ENCODE assay signal across 8 cellular contexts in the genomic region with DNA sequence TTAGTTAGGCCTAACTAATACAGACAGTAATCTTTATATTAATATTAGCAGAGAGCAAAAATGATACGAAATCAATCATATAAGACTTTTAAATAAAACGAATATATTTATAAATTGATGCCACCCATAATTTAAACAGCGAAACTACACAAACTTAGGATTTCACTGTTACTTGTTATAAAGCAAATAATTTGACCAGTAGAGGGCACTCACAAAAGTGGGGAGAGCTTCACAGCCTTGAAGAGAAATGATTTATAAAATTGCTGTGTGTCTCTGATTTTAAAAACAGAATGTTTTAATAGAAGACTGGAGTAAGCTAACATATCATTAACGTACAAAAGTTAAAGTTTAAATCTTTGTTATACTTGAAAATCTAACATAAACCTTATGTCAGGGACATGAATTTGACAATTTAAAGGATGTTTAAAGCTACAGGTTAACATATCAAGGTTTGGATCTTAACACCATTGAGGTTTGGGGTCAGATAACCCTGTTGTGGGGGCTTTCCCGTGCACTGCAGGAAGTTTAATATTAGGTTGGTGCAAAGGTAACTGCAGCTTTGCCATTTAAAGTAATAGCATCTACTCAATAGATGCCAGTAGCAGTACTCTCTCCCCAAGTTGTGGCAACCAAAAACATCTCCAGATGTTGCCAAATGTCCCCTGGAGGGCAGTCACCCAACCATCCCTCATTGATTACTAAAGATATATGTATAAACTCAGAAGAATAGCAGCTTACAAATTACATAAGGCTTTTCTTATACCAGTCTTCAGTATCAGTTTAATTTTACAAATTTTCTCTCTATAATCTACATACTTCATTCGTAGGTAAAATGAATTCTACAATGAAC. TPM values are rescaled to one million over a fixed set of nuclear protein-coding genes. Genes with fewer than 3 reads are reported as not detected.
DNase-seq lines count a peak whose midpoint lies in the region; ATAC-seq, FAIRE-seq and TF ChIP-seq lines count a peak whose summit lies in the region.

No MANE protein-coding gene starts in this region.

- CTCF ChIA-PET in A549 (lab: Yijun Ruan, JAX) (interaction anchor here (0.6 to 1.9 kb wide), 24 partner anchors 8 to 226 kb away, joined by 3 to 7 read pairs (median 4); a partner anchor contains a TSS), RWPE1 (lab: Yijun Ruan, JAX) (interaction anchor here (0.5 to 1.1 kb wide), 8 partner anchors 20 to 1256 kb away, joined by 3 read pairs; a partner anchor contains a TSS), endothelial cell of umbilical vein (lab: Charles Lee) (interaction anchor here (0.6 to 2.9 kb wide), 34 partner anchors 9 to 791 kb away, joined by 3 to 28 read pairs (median 4); a partner anchor contains a TSS)

- H3K9me3 ChIP-seq in A549 (no peaks in the 10 kb centered on the region), endothelial cell of umbilical vein (replicated peaks; ENCODE audit: control insufficient read depth, insufficient read depth, low read length) (no peaks in the 10 kb centered on the region), neural cell (ENCODE audit: low read length) (no peaks in the 10 kb centered on the region)

- H3K4me3 ChIP-seq in A549 = no peak overlapping the region
- H3K4me3 ChIP-seq in endothelial cell of umbilical vein (replicated peaks in 1 of 3; ENCODE audit: insufficient read depth in 1 of 3, low read depth in 1 of 3, low read length in 3 of 3) = no peak overlapping the region
- H3K4me3 ChIP-seq in neural cell (ENCODE audit: low read length) = no peak overlapping the region

- H3K27me3 ChIP-seq in endothelial cell of umbilical vein (ENCODE audit: control insufficient read depth in 2 of 2, insufficient read depth in 2 of 2, low read length in 2 of 2) = no peaks in the 10 kb centered on the region
- no peaks in the 10 kb centered on the region for H3K27me3 ChIP-seq in neural cell (ENCODE audit: insufficient read depth, low read depth, low read length)

- H2AFZ ChIP-seq in endothelial cell of umbilical vein (ENCODE audit: low read depth, low read length) (no peak overlapping the region), neural cell (ENCODE audit: low read depth, low read length) (no peak overlapping the region)

- 29% methylated on average over 6 of the region's 6 CpGs for WGBS in A549 (ENCODE audit: missing lambda C conversion rate)

- H3K36me3 ChIP-seq in endothelial cell of umbilical vein (ENCODE audit: control insufficient read depth in 2 of 2, extremely low read depth in 1 of 2, insufficient read depth in 2 of 2, low read length in 2 of 2) (peaks cover 0 to 5% of the 10 kb centered on the region in 2 experiments), neural cell (ENCODE audit: insufficient read depth, low read length) (no peaks in the 10 kb centered on the region)

- ATAC-seq in A549 (peak; percentile 64 to 84; a peak in 3 of 6 replicates), HG03108 (IDR thresholded peaks at IDR 0.05; ENCODE audit: unreplicated experiment) (peak; percentile 68)

- no peak for TF ChIP-seq POLR2A in A549 (IDR thresholded peaks at IDR 0.05; ENCODE audit: low read length)
- TF ChIP-seq POLR2A in endothelial cell of umbilical vein (IDR thresholded peaks at IDR 0.05; ENCODE audit: low read depth, low read length) = no peak

- DNase-seq in A549 (ENCODE audit: low read depth in 1 of 2, low spot score in 1 of 2) = peak in 1 of 2 experiments; percentile 64
- peak; percentile 10 for DNase-seq in Daoy (ENCODE audit: low read depth)
- no peak for DNase-seq in RWPE1 (ENCODE audit: low spot score)
- DNase-seq in endothelial cell of umbilical vein (ENCODE audit: low read depth, low spot score) = peak; percentile 55
- DNase-seq in NCI-H226 = no peak
- no peak for DNase-seq in stimulated activated CD4-positive, alpha-beta T cell treated with anti-CD3 and anti-CD28 coated beads, Interleukin-4, amount 100 ng/mL, for 24 hours

- peak; percentile 65 for FAIRE-seq in A549 (lab: Jason Lieb, UNC)
- no peak for FAIRE-seq in endothelial cell of umbilical vein (lab: Jason Lieb, UNC)

- H3K79me2 ChIP-seq in endothelial cell of umbilical vein (ENCODE audit: control insufficient read depth, insufficient read depth, low read length) = peaks cover 21% of the 10 kb centered on the region
- peaks cover 10% of the 10 kb centered on the region for H3K79me2 ChIP-seq in neural cell (replicated peaks; ENCODE audit: insufficient read depth, low read length)

- no peaks in the 10 kb centered on the region for H3F3A ChIP-seq in neural cell (ENCODE audit: insufficient read depth, low read length, poor library complexity, severe bottlenecking)

- no peaks in the 10 kb centered on the region for H3K9me2 ChIP-seq in neural cell (ENCODE audit: insufficient read depth, low read length)

- TF ChIP-seq EP300 in A549 (IDR thresholded peaks at IDR 0.05) (no peak), neural cell (conservative IDR thresholded peaks at IDR 0.05; ENCODE audit: poor library complexity, severe bottlenecking) (no peak)

- peak overlapping the region in 1 of 2 experiments; percentile 50; a peak in 1 of 6 replicates for H3K27ac ChIP-seq in A549
- no peak overlapping the region for H3K27ac ChIP-seq in RWPE1
- H3K27ac ChIP-seq in endothelial cell of umbilical vein (ENCODE audit: insufficient read depth, low read depth, low read length) = no peak overlapping the region
- no peak overlapping the region for H3K27ac ChIP-seq in neural cell (ENCODE audit: low read length)

- H3K9ac ChIP-seq in endothelial cell of umbilical vein (replicated peaks; ENCODE audit: extremely low read depth, insufficient read depth, low read length) = no peak overlapping the region
- H3K9ac ChIP-seq in neural cell (ENCODE audit: low read length) = no peak overlapping the region

- H4K20me1 ChIP-seq in endothelial cell of umbilical vein (replicated peaks; ENCODE audit: control insufficient read depth, extremely low read depth, insufficient read depth, low read length) (no peaks in the 10 kb centered on the region), neural cell (ENCODE audit: insufficient read depth) (peaks cover 3% of the 10 kb centered on the region)

- BruUV-seq in endothelial cell of umbilical vein (replicated peaks; lab: Mats Ljungman, UMichigan) = no TSS peak

- POLR2A ChIA-PET in A549 (lab: Yijun Ruan, JAX) = interaction anchor here (1.2 to 2.0 kb wide), 2 partner anchors 9 to 46 kb away, joined by 4 to 12 read pairs; a partner anchor contains a TSS
- POLR2A ChIA-PET in RWPE1 (lab: Yijun Ruan, JAX; ENCODE audit: low non-redundant PET) = interaction anchor here (0.6 kb wide), 1 partner anchor 92 kb away, joined by 6 read pairs; no protein-coding TSS in a partner anchor
- POLR2A ChIA-PET in endothelial cell of umbilical vein (lab: Charles Lee) = interaction anchor here (1.8 kb wide), 1 partner anchor 146 kb away, joined by 5 read pairs; no protein-coding TSS in a partner anchor

- TF ChIP-seq CTCF in A549 (IDR thresholded peaks at IDR 0.05) (peak; percentile 77), RWPE1 (conservative IDR thresholded peaks at IDR 0.05; ENCODE audit: low read depth) (peak; percentile 57), endothelial cell of umbilical vein (IDR thresholded peaks at IDR 0.05; ENCODE audit: extremely low read depth in 1 of 2, insufficient read depth in 1 of 2, low read depth in 1 of 2, low read length in 2 of 2) (peak; percentile 29 to 33), neural cell (IDR thresholded peaks at IDR 0.05; ENCODE audit: poor library complexity, severe bottlenecking) (peak; percentile 69)

- dilution Hi-C loops in endothelial cell of umbilical vein (cut with MboI; ENCODE audit: extremely low pct_ligation_motif_present, low sequenced_read_pairs) = no loop called here

- TF ChIP-seq RAD21 in A549 (conservative IDR thresholded peaks at IDR 0.05 in 1 of 2, IDR thresholded peaks at IDR 0.05 in 1 of 2) (peak; percentile 53 to 67), neural cell (conservative IDR thresholded peaks at IDR 0.05) (peak; percentile 65)

- no peaks in the 10 kb centered on the region for H3K9me1 ChIP-seq in endothelial cell of umbilical vein (replicated peaks; ENCODE audit: control insufficient read depth, extremely low read depth, insufficient read depth, low read length)

- no peak overlapping the region; the same call in 2 of the 3 replicates for H3K4me2 ChIP-seq in A549
- H3K4me2 ChIP-seq in endothelial cell of umbilical vein (ENCODE audit: insufficient read depth, low read length) = no peak overlapping the region
- no peak overlapping the region for H3K4me2 ChIP-seq in neural cell (ENCODE audit: low read length)

- peaks cover 34% of the 10 kb centered on the region for H3K4me1 ChIP-seq in A549
- H3K4me1 ChIP-seq in endothelial cell of umbilical vein (ENCODE audit: control insufficient read depth, extremely low read depth, insufficient read depth, low read length) = no peaks in the 10 kb centered on the region

- intact Hi-C loops in endothelial cell of umbilical vein (cut with micrococcal nuclease) = loop anchor here (10.0 kb wide), 1 partner anchor 313 kb away; a partner anchor contains a TSS

RNA-seq across cellular contexts. Expression of a gene that starts 9.3 kb away (rescaled TPM):
- polyA plus RNA-seq in A549 (2011; rRNA removed) = 29.2 and 38.4 TPM in 2 replicates
- 7.3 and 8.8 TPM in 2 replicates for polyA plus RNA-seq in A549 (2012; cell fraction: cytosol; rRNA removed)
- 3.2 and 6.5 TPM in 2 replicates for polyA plus RNA-seq in A549 (2012; cell fraction: nucleus; rRNA removed)
- polyA plus RNA-seq in A549 (2017; fragmentation: RNase III; extraction: RNeasy Plus Mini Kit Qiagen cat#74134 plus additional on column Dnase treatment) = 16.4 to 17.4 TPM (median 16.5 TPM) in 3 replicates
- polyA minus RNA-seq in A549 (2011; rRNA and poly(A)+ RNA removed) = 11.8 and 13.9 TPM in 2 replicates
- 13.3 and 14.3 TPM in 2 replicates for total RNA-seq in Daoy (2014; rRNA removed; shearing (Covaris generic))
- total RNA-seq in endothelial cell of umbilical vein = 22.8 and 25.3 TPM in 2 replicates
- 7.3 and 9.1 TPM in 2 replicates for polyA plus RNA-seq in endothelial cell of umbilical vein
- 8.5 and 9.3 TPM in 2 replicates for polyA plus RNA-seq in endothelial cell of umbilical vein (2011; cell fraction: cytosol; rRNA removed)
- 6.7 and 9.8 TPM in 2 replicates for polyA plus RNA-seq in endothelial cell of umbilical vein (2011; cell fraction: nucleus; rRNA removed)
- polyA plus RNA-seq in endothelial cell of umbilical vein (2012) = 14.4 and 15.9 TPM in 2 replicates
- 11.7 and 12.5 TPM in 2 replicates for polyA minus RNA-seq in endothelial cell of umbilical vein
- polyA minus RNA-seq in endothelial cell of umbilical vein (2011; cell fraction: cytosol; rRNA and poly(A)+ RNA removed) = 8.6 TPM
- polyA minus RNA-seq in endothelial cell of umbilical vein (2011; cell fraction: nucleus; rRNA and poly(A)+ RNA removed) = 10.0 and 14.7 TPM in 2 replicates
- 34.7 and 35.1 TPM in 2 replicates for polyA plus RNA-seq in neural cell
- polyA minus RNA-seq in neural cell = 50.4 and 59.6 TPM in 2 replicates

RNA-seq across cellular contexts. Expression of a gene that starts 46.4 kb away (rescaled TPM):
- polyA plus RNA-seq in A549 (2011; rRNA removed) (19.3 and 23.6 TPM in 2 replicates), A549 (2017; fragmentation: RNase III; extraction: RNeasy Plus Mini Kit Qiagen cat#74134 plus additional on column Dnase treatment) (11.5 to 13.3 TPM (median 12.3 TPM) in 3 replicates), endothelial cell of umbilical vein (4.2 and 6.9 TPM in 2 replicates), neural cell (81.8 and 85.0 TPM in 2 replicates)
- polyA plus RNA-seq in A549 (2012; cell fraction: cytosol; rRNA removed) = 4.3 and 4.9 TPM in 2 replicates
- 1.2 and 2.4 TPM in 2 replicates for polyA plus RNA-seq in A549 (2012; cell fraction: nucleus; rRNA removed)
- 4.6 and 6.1 TPM in 2 replicates for polyA minus RNA-seq in A549 (2011; rRNA and poly(A)+ RNA removed)
- total RNA-seq in Daoy (2014; rRNA removed; shearing (Covaris generic)) = 43.2 and 46.7 TPM in 2 replicates
- total RNA-seq in endothelial cell of umbilical vein = 8.1 and 10.6 TPM in 2 replicates
- polyA plus RNA-seq in endothelial cell of umbilical vein (2011; cell fraction: cytosol; rRNA removed) = 11.7 and 13.8 TPM in 2 replicates
- polyA plus RNA-seq in endothelial cell of umbilical vein (2011; cell fraction: nucleus; rRNA removed) = 6.6 and 7.3 TPM in 2 replicates
- polyA plus RNA-seq in endothelial cell of umbilical vein (2012) = 6.7 and 14.0 TPM in 2 replicates
- polyA minus RNA-seq in endothelial cell of umbilical vein (1.5 and 3.2 TPM in 2 replicates), neural cell (52.6 and 78.4 TPM in 2 replicates)
- polyA minus RNA-seq in endothelial cell of umbilical vein (2011; cell fraction: cytosol; rRNA and poly(A)+ RNA removed) = 5.5 TPM
- 6.7 and 12.9 TPM in 2 replicates for polyA minus RNA-seq in endothelial cell of umbilical vein (2011; cell fraction: nucleus; rRNA and poly(A)+ RNA removed)

RNA-seq across cellular contexts. Expression of a gene that starts 46.4 kb away (rescaled TPM):
- polyA plus RNA-seq in A549 (2011; rRNA removed) (0.40 and 0.43 TPM in 2 replicates), A549 (2017; fragmentation: RNase III; extraction: RNeasy Plus Mini Kit Qiagen cat#74134 plus additional on column Dnase treatment) (0.29 to 0.66 TPM (median 0.36 TPM) in 3 replicates), endothelial cell of umbilical vein (not detected in 2 replicates), neural cell (0.58 and 1.3 TPM in 2 replicates)
- polyA plus RNA-seq in A549 (2012; cell fraction: cytosol; rRNA removed) = 0.04 and 0.11 TPM in 2 replicates
- polyA plus RNA-seq in A549 (2012; cell fraction: nucleus; rRNA removed) = 0.01 TPM in 1 of 2 replicates, not detected in the other
- polyA minus RNA-seq in A549 (2011; rRNA and poly(A)+ RNA removed) = 0.29 and 0.50 TPM in 2 replicates
- 0.11 and 0.33 TPM in 2 replicates for total RNA-seq in Daoy (2014; rRNA removed; shearing (Covaris generic))
- not detected in 2 replicates for total RNA-seq in endothelial cell of umbilical vein
- polyA plus RNA-seq in endothelial cell of umbilical vein (2011; cell fraction: cytosol; rRNA removed) = not detected in 2 replicates
- polyA plus RNA-seq in endothelial cell of umbilical vein (2011; cell fraction: nucleus; rRNA removed) = 0.37 TPM in 1 of 2 replicates, not detected in the other
- polyA plus RNA-seq in endothelial cell of umbilical vein (2012) = not detected in 2 replicates
- polyA minus RNA-seq in endothelial cell of umbilical vein (not detected in 2 replicates), neural cell (3.8 and 5.6 TPM in 2 replicates)
- polyA minus RNA-seq in endothelial cell of umbilical vein (2011; cell fraction: cytosol; rRNA and poly(A)+ RNA removed) = not detected
- not detected in 2 replicates for polyA minus RNA-seq in endothelial cell of umbilical vein (2011; cell fraction: nucleus; rRNA and poly(A)+ RNA removed)

Comparison
In these comparisons a context has a peak if more than half of its experiments do, and no peak if none do; other contexts are left out.
1. DNase-seq: peak in Daoy (single experiment) and endothelial cell of umbilical vein (single experiment); none in RWPE1 (single experiment), NCI-H226 (single experiment) and stimulated activated CD4-positive, alpha-beta T cell treated with anti-CD3 and anti-CD28 coated beads, Interleukin-4, amount 100 ng/mL, for 24 hours (single experiment).
2. Peak in every context shown above with its lines, with median percentiles within 50 percentile points of each other: CTCF ChIP-seq.